2 cellular contexts compared by ENCODE assay signal in genomic region chr11:5037926-5038325, GRCh38.
A peak's percentile ranks its signal among the peaks of the same experiment; 100 is the strongest.
TF ChIP-seq lines count a peak whose summit lies in the region.

No MANE protein-coding gene starts in this region.

TF ChIP-seq in A549, 52 proteins besides CTCF, POLR2A, EP300 and RAD21:
- no peak for TF ChIP-seq HEYL (CRISPR knock-in tag; IDR thresholded peaks at IDR 0.05)
- TF ChIP-seq MAFK (IDR thresholded peaks at IDR 0.05; ENCODE audit: partially characterized antibody) = peak; percentile 78
- no peak for TF ChIP-seq HOXB5 (CRISPR knock-in tag; IDR thresholded peaks at IDR 0.05)
- TF ChIP-seq ZFP36 (IDR thresholded peaks at IDR 0.05; ENCODE audit: borderline replicate concordance, partially characterized antibody) = no peak
- no peak for TF ChIP-seq KDM5A (IDR thresholded peaks at IDR 0.05)
- TF ChIP-seq MYC (IDR thresholded peaks at IDR 0.05; ENCODE audit: borderline replicate concordance, low read length) = no peak
- TF ChIP-seq RCOR1 (IDR thresholded peaks at IDR 0.05; ENCODE audit: low read depth, low read length) = no peak
- no peak for TF ChIP-seq JUNB (IDR thresholded peaks at IDR 0.05)

TF ChIP-seq in H1, 55 proteins besides CTCF, POLR2A, EP300 and RAD21:
- no peak for TF ChIP-seq SIRT6 (IDR thresholded peaks at IDR 0.05; ENCODE audit: low read length)
- 0 out of 2 replicates have a peak, but pooled peaks have one; percentile 30 for TF ChIP-seq MAFK (IDR thresholded peaks at IDR 0.05; ENCODE audit: low read depth, low read length)
